Comparison of ENCODE assay signal across 11 cellular contexts in genomic region chr2:242027676-242028450, GRCh38.
"Had no signal": no experiment of that assay in that cellular context is flagged by ENCODE, and none has a peak within 500 bp of the region (broad histone marks: within the 10 kb centered on the region; RNA-seq: fewer than 3 reads in every experiment).

No MANE protein-coding gene starts in this region.

- H3K36me3 ChIP-seq: gastroesophageal sphincter, stomach, thoracic aorta had no signal

- H3K27me3 ChIP-seq: hepatocyte had no signal

- H2AFZ ChIP-seq: hepatocyte had no signal

- H3K4me3 ChIP-seq: gastroesophageal sphincter, hepatocyte, psoas muscle, stomach, thoracic aorta had no signal

- H3K27ac ChIP-seq: gastroesophageal sphincter, hepatocyte, psoas muscle, stomach, thoracic aorta had no signal

- H3K9me3 ChIP-seq: gastroesophageal sphincter, psoas muscle, stomach, thoracic aorta had no signal

- H3K4me2 ChIP-seq: hepatocyte had no signal

- H3K4me1 ChIP-seq: gastroesophageal sphincter, psoas muscle, stomach had no signal

- ATAC-seq: gastroesophageal sphincter, psoas muscle had no signal

- DNase-seq: activated naive CD4-positive, alpha-beta T cell treated with anti-CD3 and anti-CD28 coated beads, Interleukin-2, amount 50 U/mL, for 16 hours; caudate nucleus; midbrain; naive B cell; SIG-M5; stimulated activated CD4-positive, alpha-beta T cell treated with anti-CD3 and anti-CD28 coated beads, Interleukin-4, amount 100 ng/mL, for 1 hour; stomach had no signal
